ENCODE assay signal across 8 cellular contexts in the genomic region with DNA sequence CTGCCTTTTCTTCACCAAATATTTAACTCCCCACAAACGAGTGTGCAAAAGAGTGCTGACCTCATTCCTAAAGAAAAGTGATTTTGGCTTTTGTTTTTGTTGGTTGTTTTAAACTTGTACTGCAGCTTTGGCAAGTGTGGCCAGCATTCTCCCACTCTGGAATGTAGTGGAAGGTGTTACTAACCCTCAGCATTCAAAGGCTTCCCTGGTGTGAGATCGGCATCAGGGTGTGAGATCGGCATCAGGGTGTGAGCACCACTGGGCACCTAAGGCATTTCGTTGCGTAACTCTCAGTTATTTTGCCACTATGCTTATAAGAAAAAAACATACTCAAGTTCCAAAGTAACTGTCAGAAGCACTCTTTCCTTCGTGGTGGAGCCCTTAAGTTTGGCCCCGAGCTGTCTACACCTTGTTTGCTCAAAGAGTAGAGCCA. TPM values are rescaled to one million over a fixed set of nuclear protein-coding genes. Genes with fewer than 3 reads are reported as not detected.
DNase-seq lines count a peak whose midpoint lies in the region; ATAC-seq and TF ChIP-seq lines count a peak whose summit lies in the region.

No MANE protein-coding gene starts in this region.

- H3K4me1 ChIP-seq in heart right ventricle (peaks cover 5 to 42% (median 33%) of the 10 kb centered on the region in 9 donors), upper lobe of right lung (peaks cover 15% of the 10 kb centered on the region)

- ATAC-seq in heart right ventricle (no peak), Right ventricle myocardium superior (ENCODE audit: poor library complexity) (no peak), upper lobe of right lung (peak; percentile 74)

- no peak for TF ChIP-seq CTCF in heart right ventricle (IDR thresholded peaks at IDR 0.05)
- no peak for TF ChIP-seq CTCF in lower leg skin (IDR thresholded peaks at IDR 0.05)
- no peak for TF ChIP-seq CTCF in upper lobe of right lung (IDR thresholded peaks at IDR 0.05)

- in situ Hi-C loops in T47D (cut with HindIII; ENCODE audit: low pct_unique_long_range_greater_than_20kb, low sequenced_read_pairs) = no loop called here

- TF ChIP-seq POLR2A in lower leg skin (IDR thresholded peaks at IDR 0.05) = no peak

- no peak for DNase-seq in heart right ventricle
- no peak for DNase-seq in Right ventricle myocardium superior
- peak; percentile 13 to 83 for DNase-seq in T47D (ENCODE audit: low read depth in 1 of 2, low spot score in 1 of 2)
- no peak for DNase-seq in lower leg skin (ENCODE audit: low spot score in 2 of 2)
- DNase-seq in upper lobe of right lung = no peak
- no peak for DNase-seq in NCI-H345 treated with DMSO at 0.1 percent for 48 hours (lab: John Stamatoyannopoulos, UW; ENCODE audit: unreplicated experiment)
- no peak for DNase-seq in NCI-H1417 (lab: John Stamatoyannopoulos, UW)
- no peak for DNase-seq in putamen (ENCODE audit: low spot score)

- H3K4me3 ChIP-seq in heart right ventricle (peak overlapping the region; percentile 66 to 93 (median 82)), lower leg skin (ENCODE audit: low read depth, poor library complexity, severe bottlenecking) (peak overlapping the region; percentile 93), upper lobe of right lung (peak overlapping the region; percentile 71)

- H3K27me3 ChIP-seq in heart right ventricle = no peaks in the 10 kb centered on the region
- H3K27me3 ChIP-seq in upper lobe of right lung = no peaks in the 10 kb centered on the region

- H3K9me3 ChIP-seq in heart right ventricle = no peaks in the 10 kb centered on the region
- no peaks in the 10 kb centered on the region for H3K9me3 ChIP-seq in upper lobe of right lung

- H3K36me3 ChIP-seq in heart right ventricle (peaks cover 0 to under 1% (median 0%) of the 10 kb centered on the region in 9 donors), upper lobe of right lung (no peaks in the 10 kb centered on the region)

- intact Hi-C loops in heart right ventricle (cut with DNase I) (loop anchor here in 5 of 10 donors (2.0 to 10.0 kb wide), 2 partner anchors 89 kb away; a partner anchor contains a TSS), Right ventricle myocardium superior (cut with DNase I) (loop anchor here (10.0 kb wide), 1 partner anchor 89 kb away; a partner anchor contains a TSS), lower leg skin (cut with DNase I; ENCODE audit: low total_unique reads) (no loop called here), upper lobe of right lung (cut with DNase I) (no loop called here)

- 17 to 19% methylated on average over 6 to 7 of the region's 7 CpGs for WGBS in heart right ventricle, 2 donors
- WGBS in lower leg skin, 2 donors = 10 to 11% methylated on average over 6 to 7 of the region's 7 CpGs

- H3K27ac ChIP-seq in heart right ventricle (peak overlapping the region; percentile 76 to 97 (median 88)), upper lobe of right lung (peak overlapping the region; percentile 91)

RNA-seq across cellular contexts. Expression of a gene that starts 1.7 kb away (rescaled TPM):
- 10 to 100 TPM; 26.1 to 67.5 (median 44.5) TPM for total RNA-seq in heart right ventricle
- polyA plus RNA-seq in heart right ventricle = 10 to 100 TPM; 26.3 to 56.3 TPM
- total RNA-seq in Right ventricle myocardium superior = 58.3 TPM
- total RNA-seq in lower leg skin = 100 to 1,000 TPM; 158 to 241 (median 194) TPM
- 313 TPM for total RNA-seq in upper lobe of right lung

Comparison
In these comparisons a context has a peak if more than half of its experiments do, and no peak if none do; other contexts are left out.
1. DNase-seq: peak in T47D (2 of 2); none in heart right ventricle (0 of 2), Right ventricle myocardium superior (single experiment), lower leg skin (0 of 2), upper lobe of right lung (single experiment), NCI-H345 treated with DMSO at 0.1 percent for 48 hours (single experiment), NCI-H1417 (0 of 3) and putamen (single experiment).
2. Peak in every context shown above with its lines, with median percentiles within 50 percentile points of each other: H3K4me3 ChIP-seq.